In genomic region chr1:168089326-168089978, GRCh38 we compare ENCODE assay signal across 23 cellular contexts. TPM values are rescaled to one million over a fixed set of nuclear protein-coding genes. Genes with fewer than 3 reads are reported as not detected.
A peak's percentile ranks its signal among the peaks of the same experiment; 100 is the strongest.
DNase-seq lines count a peak whose midpoint lies in the region; ATAC-seq and TF ChIP-seq lines count a peak whose summit lies in the region.
"Had no signal": no experiment of that assay in that cellular context is flagged by ENCODE, and none has a peak within 500 bp of the region (broad histone marks: within the 10 kb centered on the region; RNA-seq: fewer than 3 reads in every experiment).

No MANE protein-coding gene starts in this region.

- no peaks in the 10 kb centered on the region for H3K9me3 ChIP-seq in uterus
- H3K9me3 ChIP-seq in body of pancreas = no peaks in the 10 kb centered on the region
- H3K9me3 ChIP-seq in spleen = no peaks in the 10 kb centered on the region
- H3K9me3 ChIP-seq: SJSA1, tibial artery had no signal

- TF ChIP-seq CTCF in uterus (IDR thresholded peaks at IDR 0.05) (no peak), body of pancreas (IDR thresholded peaks at IDR 0.05) (no peak), spleen (IDR thresholded peaks at IDR 0.05 in 8 of 11, conservative IDR thresholded peaks at IDR 0.05 in 3 of 11) (no peak)

- POLR2A ChIA-PET in HEK293T (lab: Yijun Ruan, JAX) = no interaction called here

- WGBS in body of pancreas, 2 donors = 94% methylated on average over 8 to 13 of the region's 13 CpGs
- WGBS in spleen, 5 donors = 82 to 94% (median 91%) methylated on average over 5 to 13 of the region's 13 CpGs

- H3K27me3 Mint-ChIP-seq in activated naive CD8-positive, alpha-beta T cell treated with anti-CD3 and anti-CD28 coated beads, Interleukin-2, amount 50 U/mL, for 24 hours = peaks cover 2% of the 10 kb centered on the region
- H3K27me3 Mint-ChIP-seq: memory B cell had no signal

- CTCF ChIA-PET in HEK293T (lab: Yijun Ruan, JAX) = no interaction called here

- no peak overlapping the region for H3K4me3 ChIP-seq in uterus
- no peak overlapping the region for H3K4me3 ChIP-seq in body of pancreas
- no peak overlapping the region for H3K4me3 ChIP-seq in spleen
- H3K4me3 ChIP-seq: K562, SJSA1, tibial artery had no signal

- intact Hi-C loops in uterus (cut with DNase I; ENCODE audit: low total_unique reads) (loop anchor here (10.0 kb wide), 1 partner anchor 45 kb away; the partner anchor contains the start of gene GPR161), body of pancreas (cut with DNase I) (no loop called here), spleen (cut with DNase I; ENCODE audit: low total_unique reads) (no loop called here)

- H3K27ac ChIP-seq in uterus (peak overlapping the region; percentile 82 to 89), body of pancreas (no peak overlapping the region), spleen (no peak overlapping the region)
- H3K27ac ChIP-seq: SJSA1, tibial artery had no signal

- no peaks in the 10 kb centered on the region for H3K9me3 Mint-ChIP-seq in activated naive CD8-positive, alpha-beta T cell treated with anti-CD3 and anti-CD28 coated beads, Interleukin-2, amount 50 U/mL, for 24 hours
- H3K9me3 Mint-ChIP-seq: activated CD4-positive, alpha-beta memory T cell treated with anti-CD3 and anti-CD28 coated beads, Interleukin-2, amount 10 ng/mL, durations not matched to agents 7 days and 5 days; activated naive CD4-positive, alpha-beta T cell treated with anti-CD3 and anti-CD28 coated beads, Interleukin-2, amount 10 ng/mL, durations not matched to agents 7 days and 5 days; memory B cell had no signal

- H3K27ac Mint-ChIP-seq in activated naive CD8-positive, alpha-beta T cell treated with anti-CD3 and anti-CD28 coated beads, Interleukin-2, amount 50 U/mL, for 24 hours = no peak overlapping the region
- H3K27ac Mint-ChIP-seq: activated CD4-positive, alpha-beta memory T cell treated with anti-CD3 and anti-CD28 coated beads, Interleukin-2, amount 10 ng/mL, durations not matched to agents 7 days and 5 days; activated naive CD4-positive, alpha-beta T cell treated with anti-CD3 and anti-CD28 coated beads, Interleukin-2, amount 10 ng/mL, durations not matched to agents 7 days and 5 days; CD14-positive monocyte; memory B cell had no signal

- DNase-seq in HEK293T (ENCODE audit: extremely low spot score) (peak; percentile 6), RPMI7951 (ENCODE audit: low read depth) (peak; percentile 51), kidney tubule cell (ENCODE audit: low spot score) (peak; percentile 19), uterus (no peak), body of pancreas (no peak), spleen (no peak)
- DNase-seq in activated naive CD8-positive, alpha-beta T cell treated with anti-CD3 and anti-CD28 coated beads, Interleukin-2, amount 50 U/mL, for 24 hours = no peak
- DNase-seq: activated CD4-positive, alpha-beta memory T cell treated with anti-CD3 and anti-CD28 coated beads, Interleukin-2, amount 10 ng/mL, durations not matched to agents 7 days and 5 days; activated CD8-positive, alpha-beta memory T cell treated with anti-CD3 and anti-CD28 coated beads, Interleukin-2, amount 50 U/mL, for 48 hours; activated naive CD4-positive, alpha-beta T cell treated with anti-CD3 and anti-CD28 coated beads, Interleukin-2, amount 10 ng/mL, durations not matched to agents 7 days and 5 days; amniotic stem cell; Calu3; DMS79 treated with DMSO at 0.1 percent for 48 hours; NCI-H510A treated with DMSO at 0.1 percent for 48 hours; occipital lobe; small intestine; stimulated activated CD4-positive, alpha-beta T cell treated with anti-CD3 and anti-CD28 coated beads, Interleukin-1b, Interleukin-23, amount 100 ng/mL, for 48 hours; tibial artery had no signal

- H3K4me3 Mint-ChIP-seq in activated naive CD8-positive, alpha-beta T cell treated with anti-CD3 and anti-CD28 coated beads, Interleukin-2, amount 50 U/mL, for 24 hours = no peak overlapping the region
- H3K4me3 Mint-ChIP-seq: activated CD4-positive, alpha-beta memory T cell treated with anti-CD3 and anti-CD28 coated beads, Interleukin-2, amount 10 ng/mL, durations not matched to agents 7 days and 5 days; activated naive CD4-positive, alpha-beta T cell treated with anti-CD3 and anti-CD28 coated beads, Interleukin-2, amount 10 ng/mL, durations not matched to agents 7 days and 5 days; CD14-positive monocyte; memory B cell had no signal

- TF ChIP-seq POLR2A in uterus (IDR thresholded peaks at IDR 0.05) (no peak), body of pancreas (IDR thresholded peaks at IDR 0.05) (no peak), spleen (IDR thresholded peaks at IDR 0.05) (no peak)

- H3K4me1 ChIP-seq in uterus (peaks cover 8 to 9% of the 10 kb centered on the region in 2 donors), body of pancreas (peaks cover 17% of the 10 kb centered on the region), spleen (peaks cover 0 to 8% (median 7%) of the 10 kb centered on the region in 6 donors)

- H3K36me3 ChIP-seq in uterus (no peaks in the 10 kb centered on the region), body of pancreas (replicated peaks in 1 of 2; ENCODE audit: insufficient read depth in 1 of 2, low read depth in 2 of 2) (no peaks in the 10 kb centered on the region), spleen (no peaks in the 10 kb centered on the region)

- H3K36me3 Mint-ChIP-seq in activated naive CD8-positive, alpha-beta T cell treated with anti-CD3 and anti-CD28 coated beads, Interleukin-2, amount 50 U/mL, for 24 hours (ENCODE audit: low read depth) = no peaks in the 10 kb centered on the region
- H3K36me3 Mint-ChIP-seq: activated naive CD4-positive, alpha-beta T cell treated with anti-CD3 and anti-CD28 coated beads, Interleukin-2, amount 10 ng/mL, durations not matched to agents 7 days and 5 days; CD14-positive monocyte; memory B cell had no signal

- H3K4me1 Mint-ChIP-seq in activated naive CD8-positive, alpha-beta T cell treated with anti-CD3 and anti-CD28 coated beads, Interleukin-2, amount 50 U/mL, for 24 hours = peaks cover 1% of the 10 kb centered on the region
- H3K4me1 Mint-ChIP-seq: activated CD4-positive, alpha-beta memory T cell treated with anti-CD3 and anti-CD28 coated beads, Interleukin-2, amount 10 ng/mL, durations not matched to agents 7 days and 5 days had no signal

- ATAC-seq in body of pancreas = no peak
- ATAC-seq in activated naive CD8-positive, alpha-beta T cell treated with anti-CD3 and anti-CD28 coated beads, Interleukin-2, amount 50 U/mL, for 24 hours = no peak
- ATAC-seq: activated CD4-positive, CD25-positive, alpha-beta regulatory T cell treated with anti-CD3 and anti-CD28 coated beads, Interleukin-2, amount 50 U/mL, for 24 hours; K562 had no signal

- no peaks in the 10 kb centered on the region for H3K27me3 ChIP-seq in uterus
- no peaks in the 10 kb centered on the region for H3K27me3 ChIP-seq in body of pancreas
- no peaks in the 10 kb centered on the region for H3K27me3 ChIP-seq in spleen (replicated peaks in 1 of 7)
- H3K27me3 ChIP-seq: SJSA1, tibial artery had no signal

TF ChIP-seq in HEK293T, 16 proteins besides CTCF, POLR2A, EP300 and RAD21:
- TF ChIP-seq FOXK2 (IDR thresholded peaks at IDR 0.05) = no peak
- TF ChIP-seq L3MBTL2 (conservative IDR thresholded peaks at IDR 0.05) = no peak
- no peak for TF ChIP-seq FOXA1 (IDR thresholded peaks at IDR 0.05)
- no peak for TF ChIP-seq FOXM1 (IDR thresholded peaks at IDR 0.05; ENCODE audit: borderline replicate concordance)
- no peak for TF ChIP-seq NFRKB (IDR thresholded peaks at IDR 0.05)

RNA-seq across cellular contexts. Expression of gene GPR161, which starts 47.3 kb away (rescaled TPM):
- 5.4 and 6.3 TPM in 2 replicates for total RNA-seq in RPMI7951 (2014; rRNA removed; shearing (Covaris generic))
- total RNA-seq in uterus (10 to 100 TPM in 3 of 4 donors, 1 to 10 TPM in 1; 9.7 to 45.5 (median 37.6) TPM), body of pancreas (1 to 10 TPM; 2.6 to 6.5 TPM), spleen (1 to 10 TPM; 3.0 to 5.5 (median 3.9) TPM)
- polyA plus RNA-seq in spleen = 1 to 10 TPM in 1 of 3 donors, under 1 TPM in 2; 0.53 to 1.1 (median 0.59) TPM
- polyA plus RNA-seq: CD14-positive monocyte had no signal

Comparison
In these comparisons a context has a peak if more than half of its experiments do, and no peak if none do; other contexts are left out.
1. DNase-seq: peak in HEK293T (single experiment), RPMI7951 (single experiment) and kidney tubule cell (single experiment); none in uterus (0 of 2), body of pancreas (0 of 4), activated naive CD8-positive, alpha-beta T cell treated with anti-CD3 and anti-CD28 coated beads, Interleukin-2, amount 50 U/mL, for 24 hours (single experiment) and spleen (single experiment).
2. H3K27ac ChIP-seq: peak in uterus (2 of 2); none in body of pancreas (0 of 4) and spleen (0 of 8).